Comparison of ENCODE assay signal across 1 cellular context in the genomic region with DNA sequence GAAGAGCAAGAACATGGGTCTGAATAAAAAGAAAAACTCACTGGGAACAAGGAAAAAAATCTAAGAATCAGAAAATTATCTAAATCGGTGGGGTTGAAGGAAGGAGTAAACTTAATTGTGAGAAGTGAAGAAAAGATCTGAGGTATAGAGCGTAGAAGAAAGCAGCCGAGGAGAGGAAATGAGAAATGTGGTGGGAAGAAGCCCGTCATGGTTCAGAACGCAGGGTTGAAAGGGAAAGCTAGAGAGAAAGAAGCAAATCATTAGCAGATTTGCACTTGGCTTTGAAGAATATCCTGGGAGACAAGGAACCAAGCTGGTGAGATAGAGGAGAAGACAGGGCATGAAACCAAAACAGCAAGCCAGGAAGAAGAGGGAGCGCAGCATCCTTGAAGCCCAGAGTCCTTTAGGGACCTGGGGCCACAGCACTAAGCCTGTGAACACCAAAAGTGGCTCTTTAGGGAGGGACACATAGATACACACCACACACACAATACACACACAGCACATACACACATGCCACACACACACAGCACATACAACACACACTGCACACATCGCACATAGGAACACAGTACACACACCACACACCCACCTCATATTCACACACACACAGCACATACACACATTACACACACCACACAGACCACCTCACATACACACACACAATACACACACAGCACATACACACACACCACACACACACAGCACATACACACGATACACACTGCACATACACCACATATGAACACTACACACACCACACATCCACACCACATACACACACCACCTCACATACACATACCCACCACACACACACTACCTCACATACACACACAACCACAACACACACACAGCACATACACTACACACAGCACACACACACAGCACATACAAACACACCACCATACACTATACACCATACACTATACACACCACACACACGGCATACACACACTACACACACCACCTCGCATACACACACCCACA.
TF ChIP-seq lines count a peak whose summit lies in the region.

No MANE protein-coding gene starts in this region.

TF ChIP-seq in IMR-90, 13 proteins besides CTCF, POLR2A, EP300 and RAD21:
- no peak for TF ChIP-seq CEBPB (IDR thresholded peaks at IDR 0.05; ENCODE audit: low read depth, low read length)
- TF ChIP-seq CHD1 (IDR thresholded peaks at IDR 0.05; ENCODE audit: low read depth, low read length), result no peak
- TF ChIP-seq, protein P1, sequence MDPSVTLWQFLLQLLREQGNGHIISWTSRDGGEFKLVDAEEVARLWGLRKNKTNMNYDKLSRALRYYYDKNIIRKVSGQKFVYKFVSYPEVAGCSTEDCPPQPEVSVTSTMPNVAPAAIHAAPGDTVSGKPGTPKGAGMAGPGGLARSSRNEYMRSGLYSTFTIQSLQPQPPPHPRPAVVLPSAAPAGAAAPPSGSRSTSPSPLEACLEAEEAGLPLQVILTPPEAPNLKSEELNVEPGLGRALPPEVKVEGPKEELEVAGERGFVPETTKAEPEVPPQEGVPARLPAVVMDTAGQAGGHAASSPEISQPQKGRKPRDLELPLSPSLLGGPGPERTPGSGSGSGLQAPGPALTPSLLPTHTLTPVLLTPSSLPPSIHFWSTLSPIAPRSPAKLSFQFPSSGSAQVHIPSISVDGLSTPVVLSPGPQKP (IDR thresholded peaks at IDR 0.05; ENCODE audit: borderline replicate concordance, low read depth, low read length), result no peak
- TF ChIP-seq MXI1 (IDR thresholded peaks at IDR 0.05; ENCODE audit: borderline replicate concordance, low read depth, low read length), result no peak
- no peak for TF ChIP-seq NFE2L2 (IDR thresholded peaks at IDR 0.05; ENCODE audit: low read depth, low read length)
